ENCODE assay signal across 8 cellular contexts in genomic region chr14:55129428-55130193, GRCh38. TPM values are rescaled to one million over a fixed set of nuclear protein-coding genes. Genes with fewer than 3 reads are reported as not detected.
A peak's percentile ranks its signal among the peaks of the same experiment; 100 is the strongest.
DNase-seq lines count a peak whose midpoint lies in the region; ATAC-seq, FAIRE-seq and TF ChIP-seq lines count a peak whose summit lies in the region.

No MANE protein-coding gene starts in this region.

- DNase-seq in AG09309 (ENCODE audit: low read depth), result no peak
- peak; percentile 14 for DNase-seq in T follicular helper cell (ENCODE audit: low read depth)
- peak; percentile 58 for DNase-seq in astrocyte (ENCODE audit: low read depth)
- no peak for DNase-seq in NCI-H128 (lab: John Stamatoyannopoulos, UW; ENCODE audit: unreplicated experiment)

- ATAC-seq in HG03097 (IDR thresholded peaks at IDR 0.05; ENCODE audit: low FRiP score, unreplicated experiment), result peak; percentile 55

- H3K27ac ChIP-seq in astrocyte (ENCODE audit: low read depth, low read length), result peak overlapping the region; percentile 63

- peaks cover 11% of the 10 kb centered on the region for H3K4me1 ChIP-seq in astrocyte (ENCODE audit: insufficient read depth, low read length)
- peaks cover 44% of the 10 kb centered on the region for H3K4me1 ChIP-seq in skeletal muscle satellite cell (ENCODE audit: control insufficient read depth, insufficient read depth, low read length)

- peaks cover 2% of the 10 kb centered on the region for H3K36me3 Mint-ChIP-seq in astrocyte (ENCODE audit: low read depth, unreplicated experiment)

- H3K9me3 ChIP-seq in astrocyte (ENCODE audit: insufficient read depth, low read depth, low read length), result no peaks in the 10 kb centered on the region
- no peaks in the 10 kb centered on the region for H3K9me3 ChIP-seq in skeletal muscle satellite cell (replicated peaks; ENCODE audit: low read length)

- no peaks in the 10 kb centered on the region for H3K27me3 ChIP-seq in astrocyte (ENCODE audit: insufficient read depth, low read length)
- no peaks in the 10 kb centered on the region for H3K27me3 ChIP-seq in skeletal muscle satellite cell (ENCODE audit: control insufficient read depth, insufficient read depth, low read length)

- FAIRE-seq in astrocyte (lab: Jason Lieb, UNC), result no peak

- H3K36me3 ChIP-seq in astrocyte (ENCODE audit: insufficient read depth, low read length), result no peaks in the 10 kb centered on the region
- H3K36me3 ChIP-seq in skeletal muscle satellite cell (ENCODE audit: insufficient read depth, low read length), result peaks cover 7% of the 10 kb centered on the region

- peak overlapping the region; percentile 58 for H2AFZ ChIP-seq in astrocyte (ENCODE audit: low read depth, low read length)

- peak overlapping the region; percentile 68 for H3K27ac Mint-ChIP-seq in astrocyte (ENCODE audit: unreplicated experiment)

- peaks cover 25% of the 10 kb centered on the region for H4K20me1 ChIP-seq in astrocyte (ENCODE audit: insufficient read depth, low read length)

- H3K27me3 Mint-ChIP-seq in astrocyte (ENCODE audit: low read depth, unreplicated experiment), result peaks cover 5% of the 10 kb centered on the region

- H3K4me3 Mint-ChIP-seq in astrocyte (ENCODE audit: unreplicated experiment), result peak overlapping the region; percentile 87

- H3K9ac ChIP-seq in astrocyte (ENCODE audit: low read length) (peak overlapping the region; percentile 91), skeletal muscle satellite cell (ENCODE audit: low read depth, low read length) (peak overlapping the region; percentile 93)

- in situ Hi-C loops in GM18951 (cut with MboI; ENCODE audit: low sequenced_read_pairs, unreplicated experiment), result no loop called here

- no peak for TF ChIP-seq CTCF in AG09309 (IDR thresholded peaks at IDR 0.05; ENCODE audit: control insufficient read depth, insufficient read depth, low read depth, low read length, missing control alignments)
- TF ChIP-seq CTCF in astrocyte (IDR thresholded peaks at IDR 0.05; ENCODE audit: insufficient read depth, low read depth, low read length), result no peak

- H3K4me2 ChIP-seq in astrocyte (ENCODE audit: low read length) (peak overlapping the region; percentile 91), skeletal muscle satellite cell (ENCODE audit: low read length) (peak overlapping the region; percentile 83)

- peaks cover 20% of the 10 kb centered on the region for H3K4me1 Mint-ChIP-seq in astrocyte (ENCODE audit: low read depth, unreplicated experiment)

- peak overlapping the region; percentile 50 for H3K4me3 ChIP-seq in AG09309 (ENCODE audit: control insufficient read depth, low read depth, low read length)
- peak overlapping the region; percentile 76 for H3K4me3 ChIP-seq in astrocyte (ENCODE audit: insufficient read depth, low read depth, low read length)
- peak overlapping the region; percentile 54 for H3K4me3 ChIP-seq in iPS-11a (ENCODE audit: low read depth, low read length)
- H3K4me3 ChIP-seq in skeletal muscle satellite cell (ENCODE audit: low read length), result peak overlapping the region; percentile 79

- H3K9me3 Mint-ChIP-seq in astrocyte (ENCODE audit: unreplicated experiment), result no peaks in the 10 kb centered on the region

- peak; percentile 13 for TF ChIP-seq POLR2A in GM18951 (IDR thresholded peaks at IDR 0.05; ENCODE audit: extremely low read depth, insufficient read depth, insufficient read length)

- H3K79me2 ChIP-seq in astrocyte (ENCODE audit: insufficient read depth, low read length), result peaks cover 45% of the 10 kb centered on the region

RNA-seq across cellular contexts. Expression of gene LGALS3, which starts 0.6 kb away (rescaled TPM):
- 37.4 and 48.3 TPM in 2 replicates for total RNA-seq in astrocyte
- 183 and 304 TPM in 2 replicates for total RNA-seq in skeletal muscle satellite cell (2012; rRNA removed)

Comparison
In these comparisons a context has a peak if more than half of its experiments do, and no peak if none do; other contexts are left out.
1. DNase-seq: peak in T follicular helper cell (single experiment) and astrocyte (single experiment); none in AG09309 (single experiment) and NCI-H128 (single experiment).
2. Peak in every context shown above with its lines, with median percentiles within 50 percentile points of each other: H3K4me3 ChIP-seq.